Comparison of ENCODE assay signal across 23 cellular contexts in genomic region chr2:51789908-51790307, GRCh38.
"Had no signal": no experiment of that assay in that cellular context is flagged by ENCODE, and none has a peak within 500 bp of the region (broad histone marks: within the 10 kb centered on the region; RNA-seq: fewer than 3 reads in every experiment).

No MANE protein-coding gene starts in this region.

- H3K36me3 Mint-ChIP-seq: activated naive CD4-positive, alpha-beta T cell treated with anti-CD3 and anti-CD28 coated beads, Interleukin-2, amount 10 ng/mL, durations not matched to agents 7 days and 5 days; activated naive CD8-positive, alpha-beta T cell treated with anti-CD3 and anti-CD28 coated beads for 36 hours; IgD-negative memory B cell had no signal

- DNase-seq: activated CD4-positive, alpha-beta memory T cell treated with anti-CD3 and anti-CD28 coated beads, Interleukin-2, amount 10 ng/mL, durations not matched to agents 7 days and 5 days; activated CD4-positive, alpha-beta T cell treated with anti-CD3 and anti-CD28 coated beads for 36 hours; activated CD4-positive, alpha-beta T cell treated with anti-CD3 and anti-CD28 coated beads, Interleukin-2, amount 50 U/mL, for 1 hour; activated gamma-delta T cell treated with Interleukin-2 at 50 U/mL for 16 hours; activated naive CD4-positive, alpha-beta T cell treated with anti-CD3 and anti-CD28 coated beads, Interleukin-2, amount 10 ng/mL, durations not matched to agents 7 days and 5 days; activated naive CD8-positive, alpha-beta T cell treated with anti-CD3 and anti-CD28 coated beads for 36 hours; activated T-cell treated with anti-CD3 and anti-CD28 coated beads, Interleukin-2, amount 50 U/mL, for 72 hours; adrenal gland; anterior cingulate cortex; caudate nucleus; KG1; NCI-H1092; NCI-H1417; NCI-H187; NCI-H2081; NCI-H446; NCI-H524; SJCRH30; SK-N-SH; T-helper 1 cell; WERI-Rb-1 had no signal

- H3K27me3 Mint-ChIP-seq: activated CD4-positive, alpha-beta memory T cell treated with anti-CD3 and anti-CD28 coated beads, Interleukin-2, amount 10 ng/mL, durations not matched to agents 7 days and 5 days; activated CD4-positive, alpha-beta T cell treated with anti-CD3 and anti-CD28 coated beads for 36 hours; activated naive CD4-positive, alpha-beta T cell treated with anti-CD3 and anti-CD28 coated beads, Interleukin-2, amount 10 ng/mL, durations not matched to agents 7 days and 5 days; activated naive CD8-positive, alpha-beta T cell treated with anti-CD3 and anti-CD28 coated beads for 36 hours; IgD-negative memory B cell had no signal

- H3K4me3 ChIP-seq: adrenal gland, SJCRH30 had no signal

- H3K27ac Mint-ChIP-seq: activated CD4-positive, alpha-beta memory T cell treated with anti-CD3 and anti-CD28 coated beads, Interleukin-2, amount 10 ng/mL, durations not matched to agents 7 days and 5 days; activated CD4-positive, alpha-beta T cell treated with anti-CD3 and anti-CD28 coated beads for 36 hours; activated naive CD4-positive, alpha-beta T cell treated with anti-CD3 and anti-CD28 coated beads, Interleukin-2, amount 10 ng/mL, durations not matched to agents 7 days and 5 days; activated naive CD8-positive, alpha-beta T cell treated with anti-CD3 and anti-CD28 coated beads for 36 hours; activated T-cell treated with anti-CD3 and anti-CD28 coated beads, Interleukin-2, amount 50 U/mL, for 72 hours; activated T-helper 2 cell treated with anti-CD3 and anti-CD28 coated beads, Interferon-gamma antibody, Interleukin-2, Interleukin-4, amounts not matched to agents 10 μg/mL and 5 μg/mL and 100 μg/mL, durations not matched to agents 14 hours and 24 hours and 36 hours; IgD-negative memory B cell had no signal

- H3K4me1 Mint-ChIP-seq: activated CD4-positive, alpha-beta memory T cell treated with anti-CD3 and anti-CD28 coated beads, Interleukin-2, amount 10 ng/mL, durations not matched to agents 7 days and 5 days; activated CD4-positive, alpha-beta T cell treated with anti-CD3 and anti-CD28 coated beads for 36 hours; activated naive CD4-positive, alpha-beta T cell treated with anti-CD3 and anti-CD28 coated beads, Interleukin-2, amount 10 ng/mL, durations not matched to agents 7 days and 5 days; activated naive CD8-positive, alpha-beta T cell treated with anti-CD3 and anti-CD28 coated beads for 36 hours; IgD-negative memory B cell had no signal

- H3K4me3 Mint-ChIP-seq: activated CD4-positive, alpha-beta memory T cell treated with anti-CD3 and anti-CD28 coated beads, Interleukin-2, amount 10 ng/mL, durations not matched to agents 7 days and 5 days; activated CD4-positive, alpha-beta T cell treated with anti-CD3 and anti-CD28 coated beads for 36 hours; activated naive CD4-positive, alpha-beta T cell treated with anti-CD3 and anti-CD28 coated beads, Interleukin-2, amount 10 ng/mL, durations not matched to agents 7 days and 5 days; activated naive CD8-positive, alpha-beta T cell treated with anti-CD3 and anti-CD28 coated beads for 36 hours; activated T-cell treated with anti-CD3 and anti-CD28 coated beads, Interleukin-2, amount 50 U/mL, for 72 hours; IgD-negative memory B cell had no signal
